ENCODE assay signal across 13 cellular contexts in the genomic region with DNA sequence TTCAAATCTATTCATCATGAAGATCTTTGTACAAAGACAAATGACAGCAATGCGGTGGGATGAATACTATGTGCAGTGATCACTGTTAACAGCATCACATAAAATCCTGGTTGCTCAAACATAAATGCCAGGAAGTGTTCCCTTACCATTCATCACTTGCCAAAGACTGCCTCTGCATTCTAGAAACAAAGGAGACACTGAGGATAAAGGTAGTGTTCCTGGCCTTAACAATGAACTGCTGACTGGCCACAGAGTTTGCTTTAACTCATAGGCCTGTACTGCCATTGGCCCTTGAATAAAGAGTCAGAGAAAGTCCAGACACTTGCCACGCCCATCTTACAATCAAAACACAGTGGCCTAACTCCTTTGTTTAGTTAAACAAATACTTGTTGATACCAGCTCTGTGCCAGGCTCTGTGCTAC. TPM values are rescaled to one million over a fixed set of nuclear protein-coding genes. Genes with fewer than 3 reads are reported as not detected.
DNase-seq lines count a peak whose midpoint lies in the region; ATAC-seq, FAIRE-seq and TF ChIP-seq lines count a peak whose summit lies in the region.
"Had no signal": no experiment of that assay in that cellular context is flagged by ENCODE, and none has a peak within 500 bp of the region (broad histone marks: within the 10 kb centered on the region; RNA-seq: fewer than 3 reads in every experiment).

No MANE protein-coding gene starts in this region.

- no peaks in the 10 kb centered on the region for H3K9me3 ChIP-seq in HEK293 (ENCODE audit: control insufficient read depth, insufficient read depth, low read depth, low read length)
- H3K9me3 ChIP-seq in astrocyte (ENCODE audit: insufficient read depth, low read depth, low read length) = no peaks in the 10 kb centered on the region
- H3K9me3 ChIP-seq: ovary, suprapubic skin had no signal

- no peaks in the 10 kb centered on the region for H4K20me1 ChIP-seq in astrocyte (ENCODE audit: insufficient read depth, low read length)

- CTCF ChIA-PET in HEK293 (lab: Yijun Ruan, JAX) = no interaction called here

- no peak for FAIRE-seq in astrocyte (lab: Jason Lieb, UNC)

- peak overlapping the region; percentile 93 for H3K27ac Mint-ChIP-seq in astrocyte (ENCODE audit: unreplicated experiment)
- H3K27ac Mint-ChIP-seq: B cell; T-helper 2 cell treated with Interferon-gamma antibody and Interleukin-4, amounts not matched to agents 5 μg/mL and 100 μg/mL, for 36 hours had no signal

- DNase-seq in AG10803 (ENCODE audit: low read depth) (peak; percentile 37), astrocyte (ENCODE audit: low read depth) (peak; percentile 80), lung microvascular endothelial cell (ENCODE audit: low read depth in 2 of 2) (peak; percentile 36 to 57), activated gamma-delta T cell treated with Interleukin-2 at 50 U/mL for 16 hours (no peak)
- DNase-seq: islet precursor cell, ovary had no signal

- H3K9ac ChIP-seq in astrocyte (ENCODE audit: low read length) = no peak overlapping the region

- H3K27me3 ChIP-seq in astrocyte (ENCODE audit: insufficient read depth, low read length) = no peaks in the 10 kb centered on the region
- H3K27me3 ChIP-seq: ovary, suprapubic skin had no signal

- no peak overlapping the region for H3K4me2 ChIP-seq in astrocyte (ENCODE audit: low read length)

- H3K4me1 Mint-ChIP-seq in astrocyte (ENCODE audit: low read depth, unreplicated experiment) = peaks cover 46% of the 10 kb centered on the region

- peaks cover 12% of the 10 kb centered on the region for H3K4me1 ChIP-seq in HEK293 (ENCODE audit: control insufficient read depth, insufficient read depth, low read length)
- peaks cover 37% of the 10 kb centered on the region for H3K4me1 ChIP-seq in astrocyte (ENCODE audit: insufficient read depth, low read length)

- H3K27ac ChIP-seq in HEK293 (ENCODE audit: extremely low read depth, low read depth, low read length) = no peak overlapping the region
- no peak overlapping the region for H3K27ac ChIP-seq in astrocyte (ENCODE audit: low read depth, low read length)
- H3K27ac ChIP-seq: ovary, suprapubic skin had no signal

- POLR2A ChIA-PET in HEK293 (lab: Yijun Ruan, JAX) = no interaction called here

- H3K4me3 ChIP-seq in AG10803 (ENCODE audit: low read length) (no peak overlapping the region), HEK293 (ENCODE audit: low read depth, low read length) (no peak overlapping the region), astrocyte (ENCODE audit: insufficient read depth, low read depth, low read length) (no peak overlapping the region)
- H3K4me3 ChIP-seq: ovary, suprapubic skin had no signal

- no peak for ATAC-seq in GM19463 (IDR thresholded peaks at IDR 0.05; ENCODE audit: unreplicated experiment)
- ATAC-seq in GM18498 (IDR thresholded peaks at IDR 0.05; ENCODE audit: unreplicated experiment) = no peak
- ATAC-seq in GM21423 (IDR thresholded peaks at IDR 0.05; ENCODE audit: unreplicated experiment) = no peak

- no peaks in the 10 kb centered on the region for H3K9me3 Mint-ChIP-seq in astrocyte (ENCODE audit: unreplicated experiment)
- H3K9me3 Mint-ChIP-seq: T-helper 2 cell treated with Interferon-gamma antibody and Interleukin-4, amounts not matched to agents 5 μg/mL and 100 μg/mL, for 36 hours had no signal

- no peak overlapping the region for H2AFZ ChIP-seq in astrocyte (ENCODE audit: low read depth, low read length)

- TF ChIP-seq CTCF in AG10803 (conservative IDR thresholded peaks at IDR 0.05; ENCODE audit: low read length) = no peak
- no peak for TF ChIP-seq CTCF in HEK293 (tag by site-specific recombination; IDR thresholded peaks at IDR 0.05)
- no peak for TF ChIP-seq CTCF in astrocyte (IDR thresholded peaks at IDR 0.05; ENCODE audit: insufficient read depth, low read depth, low read length)

- H3K4me3 Mint-ChIP-seq in astrocyte (ENCODE audit: unreplicated experiment) = no peak overlapping the region
- H3K4me3 Mint-ChIP-seq: B cell; T-helper 2 cell treated with Interferon-gamma antibody and Interleukin-4, amounts not matched to agents 5 μg/mL and 100 μg/mL, for 36 hours had no signal

- no peaks in the 10 kb centered on the region for H3K27me3 Mint-ChIP-seq in astrocyte (ENCODE audit: low read depth, unreplicated experiment)
- H3K27me3 Mint-ChIP-seq: B cell had no signal

- no peaks in the 10 kb centered on the region for H3K79me2 ChIP-seq in astrocyte (ENCODE audit: insufficient read depth, low read length)

- H3K36me3 ChIP-seq in HEK293 (ENCODE audit: control insufficient read depth in 2 of 2, insufficient read depth in 1 of 2, low read length in 2 of 2) (peaks cover 4 to 8% of the 10 kb centered on the region in 2 experiments; a peak in 2 of 3 replicates), astrocyte (ENCODE audit: insufficient read depth, low read length) (no peaks in the 10 kb centered on the region)
- H3K36me3 ChIP-seq: ovary had no signal

- H3K36me3 Mint-ChIP-seq in astrocyte (ENCODE audit: low read depth, unreplicated experiment) = peaks cover 7% of the 10 kb centered on the region

TF ChIP-seq in HEK293, 187 proteins besides CTCF, POLR2A, EP300 and RAD21:
- TF ChIP-seq KLF9 (tag by site-specific recombination; IDR thresholded peaks at IDR 0.05; ENCODE audit: low read depth) (0 out of 2 replicates have a peak, but pooled peaks have one; percentile 26), ZNF280C (tag by site-specific recombination; IDR thresholded peaks at IDR 0.05) (no peak), SCRT2 (tag by site-specific recombination; IDR thresholded peaks at IDR 0.05) (peak; percentile 66), ZXDB (tag by site-specific recombination; IDR thresholded peaks at IDR 0.05) (no peak)

RNA-seq across cellular contexts. Expression of gene C2CD3, which starts 29.5 kb away (rescaled TPM):
- total RNA-seq in astrocyte (45.4 and 53.7 TPM in 2 replicates), lung microvascular endothelial cell (6.8 and 10.7 TPM in 2 replicates)

RNA-seq across cellular contexts. Expression of gene PPME1, which starts 29.8 kb away (rescaled TPM):
- total RNA-seq in astrocyte = 376 and 401 TPM in 2 replicates
- total RNA-seq in lung microvascular endothelial cell = 18.3 and 25.6 TPM in 2 replicates

Comparison
In these comparisons a context has a peak if more than half of its experiments do, and no peak if none do; other contexts are left out.
1. RNA of gene PPME1, which starts 29.8 kb away (total RNA-seq): 376 to 401 TPM in astrocyte; 18.3 to 25.6 TPM in lung microvascular endothelial cell; every median in the first group is over 10 times any median in the second.